In genomic region chr17:43025766-43026537, GRCh38 we compare ENCODE assay signal across 9 cellular contexts. TPM values are rescaled to one million over a fixed set of nuclear protein-coding genes. Genes with fewer than 3 reads are reported as not detected.
DNase-seq lines count a peak whose midpoint lies in the region; ATAC-seq, FAIRE-seq and TF ChIP-seq lines count a peak whose summit lies in the region.
"Had no signal": no experiment of that assay in that cellular context is flagged by ENCODE, and none has a peak within 500 bp of the region (broad histone marks: within the 10 kb centered on the region; RNA-seq: fewer than 3 reads in every experiment).

No MANE protein-coding gene starts in this region.

- no peaks in the 10 kb centered on the region for H3K9me3 Mint-ChIP-seq in activated naive CD4-positive, alpha-beta T cell treated with anti-CD3 and anti-CD28 coated beads, Interleukin-2, amount 50 U/mL, for 24 hours
- H3K9me3 Mint-ChIP-seq in astrocyte (ENCODE audit: unreplicated experiment): no peaks in the 10 kb centered on the region

- no peaks in the 10 kb centered on the region for H3K27me3 Mint-ChIP-seq in activated naive CD4-positive, alpha-beta T cell treated with anti-CD3 and anti-CD28 coated beads, Interleukin-2, amount 50 U/mL, for 24 hours
- H3K27me3 Mint-ChIP-seq in astrocyte (ENCODE audit: low read depth, unreplicated experiment): peaks cover 6% of the 10 kb centered on the region

- H3K4me3 ChIP-seq in astrocyte (ENCODE audit: insufficient read depth, low read depth, low read length) (no peak overlapping the region), mesodermal cell (ENCODE audit: extremely low read depth, insufficient read depth, low read length, poor library complexity, severe bottlenecking) (peak overlapping the region; percentile 63), urinary bladder (ENCODE audit: low read depth, low read length) (no peak overlapping the region), HepG2 (replicated peaks in 1 of 3; ENCODE audit: insufficient read depth in 1 of 3, low read depth in 2 of 3, low read length in 3 of 3) (no peak overlapping the region)

- intact Hi-C loops in left cardiac atrium (cut with DNase I): no loop called here
- intact Hi-C loops in HepG2 (cut with micrococcal nuclease; ENCODE audit: unreplicated experiment): loop anchor here (2.0 kb wide), 2 partner anchors 93 to 145 kb away; partner anchors contain the start of gene NBR1

- H3K9ac ChIP-seq in astrocyte (ENCODE audit: low read length) (no peak overlapping the region), HepG2 (ENCODE audit: insufficient read depth, low read depth, low read length) (no peak overlapping the region)

- CTCF ChIA-PET in HepG2 (lab: Yijun Ruan, JAX; ENCODE audit: low intra/inter-chr PET ratio, low total read pairs): no interaction called here

- H3K4me1 Mint-ChIP-seq in activated naive CD4-positive, alpha-beta T cell treated with anti-CD3 and anti-CD28 coated beads, Interleukin-2, amount 50 U/mL, for 24 hours: peaks cover 13% of the 10 kb centered on the region
- H3K4me1 Mint-ChIP-seq in astrocyte (ENCODE audit: low read depth, unreplicated experiment): no peaks in the 10 kb centered on the region

- TF ChIP-seq POLR2A in HepG2 (IDR thresholded peaks at IDR 0.05; ENCODE audit: insufficient read depth in 1 of 2, low read depth in 2 of 2, low read length in 2 of 2): no peak

- no TSS peak for BruUV-seq in HepG2 (replicated peaks; lab: Mats Ljungman, UMichigan)

- H3K27ac ChIP-seq in astrocyte (ENCODE audit: low read depth, low read length) (no peak overlapping the region), mesodermal cell (ENCODE audit: low read depth, low read length, severe bottlenecking) (no peak overlapping the region), urinary bladder (ENCODE audit: low read depth) (peak overlapping the region; percentile 11), HepG2 (ENCODE audit: extremely low read length, insufficient read depth, low read length) (no peak overlapping the region)

- POLR2A ChIA-PET in HepG2 (lab: Yijun Ruan, JAX): interaction anchor here (1.4 to 3.6 kb wide), 5 partner anchors 14 to 186 kb away, joined by 3 to 16 read pairs (median 5); partner anchors contain the start of genes RPL27 and TMEM106A

- no peak for TF ChIP-seq CTCF in astrocyte (IDR thresholded peaks at IDR 0.05; ENCODE audit: insufficient read depth, low read depth, low read length)
- TF ChIP-seq CTCF in HepG2 (CRISPR knock-in tag; IDR thresholded peaks at IDR 0.05): no peak

- H3K9me3 ChIP-seq in astrocyte (ENCODE audit: insufficient read depth, low read depth, low read length) (no peaks in the 10 kb centered on the region), mesodermal cell (ENCODE audit: control insufficient read depth, low read length) (no peaks in the 10 kb centered on the region), HepG2 (ENCODE audit: low read length) (no peaks in the 10 kb centered on the region)

- no peak for TF ChIP-seq RAD21 in HepG2 (CRISPR knock-in tag; IDR thresholded peaks at IDR 0.05)

- H3K4me1 ChIP-seq in astrocyte (ENCODE audit: insufficient read depth, low read length) (peaks cover 15% of the 10 kb centered on the region), mesodermal cell (ENCODE audit: control insufficient read depth, insufficient read depth, low read length, poor library complexity, severe bottlenecking) (no peaks in the 10 kb centered on the region), urinary bladder (ENCODE audit: insufficient read depth) (no peaks in the 10 kb centered on the region), HepG2 (ENCODE audit: insufficient read depth, low read length) (peaks cover 57% of the 10 kb centered on the region)

- H3K4me2 ChIP-seq in astrocyte (ENCODE audit: low read length) (peak overlapping the region; percentile 85), HepG2 (ENCODE audit: low read depth, low read length) (no peak overlapping the region)

- no peak for FAIRE-seq in astrocyte (lab: Jason Lieb, UNC)
- no peak for FAIRE-seq in HepG2 (lab: Jason Lieb, UNC)

- H3K36me3 Mint-ChIP-seq in activated naive CD4-positive, alpha-beta T cell treated with anti-CD3 and anti-CD28 coated beads, Interleukin-2, amount 50 U/mL, for 24 hours: no peaks in the 10 kb centered on the region
- no peaks in the 10 kb centered on the region for H3K36me3 Mint-ChIP-seq in astrocyte (ENCODE audit: low read depth, unreplicated experiment)

- peak overlapping the region; percentile 77 for H2AFZ ChIP-seq in astrocyte (ENCODE audit: low read depth, low read length)
- H2AFZ ChIP-seq in HepG2 (ENCODE audit: low read length): no peak overlapping the region

- 82 to 85% methylated on average over 11 to 13 of the region's 16 CpGs for WGBS in mesodermal cell (ENCODE audit: insufficient coverage in 2 of 2), 2 experiments
- 48% methylated on average over 16 of the region's 16 CpGs for WGBS in urinary bladder
- WGBS in HepG2 (ENCODE audit: low lambda C conversion rate): 70% methylated on average over 13 of the region's 16 CpGs

- peaks cover 12% of the 10 kb centered on the region for H3K79me2 ChIP-seq in astrocyte (ENCODE audit: insufficient read depth, low read length)
- H3K79me2 ChIP-seq in HepG2 (ENCODE audit: insufficient read depth, low read length): peaks cover 8% of the 10 kb centered on the region

- ATAC-seq in left cardiac atrium: no peak
- no peak for ATAC-seq in HepG2
- no peak for ATAC-seq in GM18907 (IDR thresholded peaks at IDR 0.05; ENCODE audit: unreplicated experiment)
- ATAC-seq: Right ventricle myocardium inferior had no signal

- H3K27me3 ChIP-seq in astrocyte (ENCODE audit: insufficient read depth, low read length) (no peaks in the 10 kb centered on the region), HepG2 (ENCODE audit: control insufficient read depth in 1 of 2, insufficient read depth in 2 of 2, low read length in 2 of 2) (no peaks in the 10 kb centered on the region; a peak in 1 of 5 replicates)

- H3K27ac Mint-ChIP-seq in activated naive CD4-positive, alpha-beta T cell treated with anti-CD3 and anti-CD28 coated beads, Interleukin-2, amount 50 U/mL, for 24 hours: no peak overlapping the region
- H3K27ac Mint-ChIP-seq in astrocyte (ENCODE audit: unreplicated experiment): peak overlapping the region; percentile 69

- H3K4me3 Mint-ChIP-seq in activated naive CD4-positive, alpha-beta T cell treated with anti-CD3 and anti-CD28 coated beads, Interleukin-2, amount 50 U/mL, for 24 hours: peak overlapping the region; percentile 82
- peak overlapping the region; percentile 81 for H3K4me3 Mint-ChIP-seq in astrocyte (ENCODE audit: unreplicated experiment)

- no peaks in the 10 kb centered on the region for H4K20me1 ChIP-seq in astrocyte (ENCODE audit: insufficient read depth, low read length)
- H4K20me1 ChIP-seq in HepG2 (ENCODE audit: insufficient read depth, low read length): no peaks in the 10 kb centered on the region

- in situ Hi-C loops in HepG2 (cut with HindIII; ENCODE audit: extremely low pct_ligation_motif_present, low pct_unique_long_range_greater_than_20kb): no loop called here

- TF ChIP-seq EP300 in HepG2 (IDR thresholded peaks at IDR 0.05; ENCODE audit: low read depth in 2 of 2, low read length in 2 of 2): no peak
- TF ChIP-seq EP300 in HepG2 (CRISPR knock-in tag; IDR thresholded peaks at IDR 0.05; ENCODE audit: borderline replicate concordance): no peak

- no peak for DNase-seq in activated naive CD4-positive, alpha-beta T cell treated with anti-CD3 and anti-CD28 coated beads, Interleukin-2, amount 50 U/mL, for 16 hours
- DNase-seq in astrocyte (ENCODE audit: low read depth) (no peak), left cardiac atrium (no peak), HepG2 (ENCODE audit: low spot score) (no peak)

- H3K36me3 ChIP-seq in astrocyte (ENCODE audit: insufficient read depth, low read length) (no peaks in the 10 kb centered on the region), mesodermal cell (ENCODE audit: control insufficient read depth, insufficient read depth, low read length) (no peaks in the 10 kb centered on the region), urinary bladder (ENCODE audit: insufficient read depth) (no peaks in the 10 kb centered on the region), HepG2 (replicated peaks in 1 of 2; ENCODE audit: control insufficient read depth in 1 of 2, insufficient read depth in 2 of 2, low read length in 2 of 2) (no peaks in the 10 kb centered on the region)

RNA-seq across cellular contexts. Expression of gene RND2, which starts 0.9 kb away (rescaled TPM):
- total RNA-seq in astrocyte: 1.3 and 2.3 TPM in 2 replicates
- polyA plus RNA-seq in mesodermal cell (2013, experiment 1 of 2): 9.1 TPM
- 7.2 TPM for polyA plus RNA-seq in mesodermal cell (2013, experiment 2 of 2)
- total RNA-seq in urinary bladder: 1.6 TPM
- polyA plus RNA-seq in urinary bladder: 1.5 TPM
- total RNA-seq in left cardiac atrium: 1 to 10 TPM; 1.6 to 1.8 TPM
- 0.11 TPM in 2 replicates for total RNA-seq in HepG2 (2016; rRNA removed; fragmentation: Illumina TruSeq; extraction: Trizol)
- total RNA-seq in HepG2 (2016; cell fraction: cytosol; rRNA removed; fragmentation: Illumina TruSeq; extraction: Trizol; ENCODE audit: low read depth): 0.09 and 0.20 TPM in 2 replicates
- 0.04 and 0.16 TPM in 2 replicates for total RNA-seq in HepG2 (2016; cell fraction: insoluble cytoplasmic fraction; rRNA removed; fragmentation: Illumina TruSeq; extraction: Trizol)
- 0.14 and 0.19 TPM in 2 replicates for total RNA-seq in HepG2 (2016; cell fraction: membrane; rRNA removed; fragmentation: Illumina TruSeq; extraction: Trizol)
- not detected in 2 replicates for total RNA-seq in HepG2 (2016; cell fraction: nucleus; rRNA removed; fragmentation: Illumina TruSeq; extraction: Trizol)
- polyA plus RNA-seq in HepG2 (2011; rRNA removed): 0.04 and 0.05 TPM in 2 replicates
- 0.01 and 0.06 TPM in 2 replicates for polyA plus RNA-seq in HepG2 (2011; cell fraction: cytosol; rRNA removed)
- polyA plus RNA-seq in HepG2 (2011; cell fraction: nucleus; rRNA removed): 0.05 and 0.11 TPM in 2 replicates
- not detected in 2 replicates for polyA plus RNA-seq in HepG2 (2012)
- polyA plus RNA-seq in HepG2 (2016; cell fraction: cytosol; fragmentation: Illumina TruSeq; extraction: Trizol; ENCODE audit: low read depth): 0.20 and 0.24 TPM in 2 replicates
- polyA plus RNA-seq in HepG2 (2016; cell fraction: insoluble cytoplasmic fraction; fragmentation: Illumina TruSeq; extraction: Trizol; ENCODE audit: low read depth): 0.10 and 0.17 TPM in 2 replicates
- 0.16 and 0.21 TPM in 2 replicates for polyA plus RNA-seq in HepG2 (2016; cell fraction: membrane; fragmentation: Illumina TruSeq; extraction: Trizol; ENCODE audit: low read depth)
- 0.11 TPM in 2 replicates for polyA plus RNA-seq in HepG2 (2016; cell fraction: nucleus; fragmentation: Illumina TruSeq; extraction: Trizol; ENCODE audit: insufficient read depth, low read depth)
- polyA minus RNA-seq in HepG2 (2011; rRNA and poly(A)+ RNA removed; ENCODE audit: low replicate concordance): 0.04 and 0.05 TPM in 2 replicates
- not detected in 2 replicates for polyA minus RNA-seq in HepG2 (2011; cell fraction: cytosol; rRNA and poly(A)+ RNA removed)
- not detected in 2 replicates for polyA minus RNA-seq in HepG2 (2011; cell fraction: nucleus; rRNA and poly(A)+ RNA removed)

RNA-seq across cellular contexts. Expression of gene VAT1, which starts 3.8 kb away (rescaled TPM):
- 348 and 413 TPM in 2 replicates for total RNA-seq in astrocyte
- polyA plus RNA-seq in mesodermal cell (2013, experiment 1 of 2): 282 TPM
- polyA plus RNA-seq in mesodermal cell (2013, experiment 2 of 2): 239 TPM
- total RNA-seq in urinary bladder: 40.3 TPM
- polyA plus RNA-seq in urinary bladder: 175 TPM
- total RNA-seq in left cardiac atrium: 100 to 1,000 TPM; 115 to 118 TPM
- 143 TPM in 2 replicates for total RNA-seq in HepG2 (2016; rRNA removed; fragmentation: Illumina TruSeq; extraction: Trizol)
- total RNA-seq in HepG2 (2016; cell fraction: cytosol; rRNA removed; fragmentation: Illumina TruSeq; extraction: Trizol; ENCODE audit: low read depth): 24.4 TPM in 2 replicates
- total RNA-seq in HepG2 (2016; cell fraction: insoluble cytoplasmic fraction; rRNA removed; fragmentation: Illumina TruSeq; extraction: Trizol): 138 and 149 TPM in 2 replicates
- total RNA-seq in HepG2 (2016; cell fraction: membrane; rRNA removed; fragmentation: Illumina TruSeq; extraction: Trizol): 70.2 and 74.6 TPM in 2 replicates
- total RNA-seq in HepG2 (2016; cell fraction: nucleus; rRNA removed; fragmentation: Illumina TruSeq; extraction: Trizol): 56.8 and 74.7 TPM in 2 replicates
- 197 and 205 TPM in 2 replicates for polyA plus RNA-seq in HepG2 (2011; rRNA removed)
- 221 and 226 TPM in 2 replicates for polyA plus RNA-seq in HepG2 (2011; cell fraction: cytosol; rRNA removed)
- polyA plus RNA-seq in HepG2 (2011; cell fraction: nucleus; rRNA removed): 88.7 and 112 TPM in 2 replicates
- polyA plus RNA-seq in HepG2 (2012): 197 and 317 TPM in 2 replicates
- polyA plus RNA-seq in HepG2 (2016; cell fraction: cytosol; fragmentation: Illumina TruSeq; extraction: Trizol; ENCODE audit: low read depth): 29.4 and 32.0 TPM in 2 replicates
- 166 and 198 TPM in 2 replicates for polyA plus RNA-seq in HepG2 (2016; cell fraction: insoluble cytoplasmic fraction; fragmentation: Illumina TruSeq; extraction: Trizol; ENCODE audit: low read depth)
- polyA plus RNA-seq in HepG2 (2016; cell fraction: membrane; fragmentation: Illumina TruSeq; extraction: Trizol; ENCODE audit: low read depth): 66.7 and 68.9 TPM in 2 replicates
- 103 and 122 TPM in 2 replicates for polyA plus RNA-seq in HepG2 (2016; cell fraction: nucleus; fragmentation: Illumina TruSeq; extraction: Trizol; ENCODE audit: insufficient read depth, low read depth)
- 175 and 518 TPM in 2 replicates for polyA minus RNA-seq in HepG2 (2011; rRNA and poly(A)+ RNA removed; ENCODE audit: low replicate concordance)
- 239 and 287 TPM in 2 replicates for polyA minus RNA-seq in HepG2 (2011; cell fraction: cytosol; rRNA and poly(A)+ RNA removed)
- 56.7 and 73.2 TPM in 2 replicates for polyA minus RNA-seq in HepG2 (2011; cell fraction: nucleus; rRNA and poly(A)+ RNA removed)

RNA-seq across cellular contexts. Expression of gene IFI35, which starts 19.4 kb away (rescaled TPM):
- 60.5 and 72.8 TPM in 2 replicates for total RNA-seq in astrocyte
- polyA plus RNA-seq in mesodermal cell (2013, experiment 1 of 2): 0.88 TPM
- 1.4 TPM for polyA plus RNA-seq in mesodermal cell (2013, experiment 2 of 2)
- total RNA-seq in urinary bladder: 11.4 TPM
- 34.8 TPM for polyA plus RNA-seq in urinary bladder
- total RNA-seq in left cardiac atrium: 10 to 100 TPM; 19.4 to 23.7 TPM
- 38.1 and 40.2 TPM in 2 replicates for total RNA-seq in HepG2 (2016; rRNA removed; fragmentation: Illumina TruSeq; extraction: Trizol)
- total RNA-seq in HepG2 (2016; cell fraction: cytosol; rRNA removed; fragmentation: Illumina TruSeq; extraction: Trizol; ENCODE audit: low read depth): 15.0 and 17.1 TPM in 2 replicates
- total RNA-seq in HepG2 (2016; cell fraction: insoluble cytoplasmic fraction; rRNA removed; fragmentation: Illumina TruSeq; extraction: Trizol): 40.0 and 42.7 TPM in 2 replicates
- 17.3 and 20.7 TPM in 2 replicates for total RNA-seq in HepG2 (2016; cell fraction: membrane; rRNA removed; fragmentation: Illumina TruSeq; extraction: Trizol)
- 20.1 and 24.5 TPM in 2 replicates for total RNA-seq in HepG2 (2016; cell fraction: nucleus; rRNA removed; fragmentation: Illumina TruSeq; extraction: Trizol)
- 28.9 and 33.5 TPM in 2 replicates for polyA plus RNA-seq in HepG2 (2011; rRNA removed)
- polyA plus RNA-seq in HepG2 (2011; cell fraction: cytosol; rRNA removed): 41.0 and 41.7 TPM in 2 replicates
- polyA plus RNA-seq in HepG2 (2011; cell fraction: nucleus; rRNA removed): 39.4 and 53.8 TPM in 2 replicates
- polyA plus RNA-seq in HepG2 (2012): 15.3 and 21.4 TPM in 2 replicates
- 8.4 and 11.2 TPM in 2 replicates for polyA plus RNA-seq in HepG2 (2016; cell fraction: cytosol; fragmentation: Illumina TruSeq; extraction: Trizol; ENCODE audit: low read depth)
- 41.9 and 42.2 TPM in 2 replicates for polyA plus RNA-seq in HepG2 (2016; cell fraction: insoluble cytoplasmic fraction; fragmentation: Illumina TruSeq; extraction: Trizol; ENCODE audit: low read depth)
- 15.1 and 18.7 TPM in 2 replicates for polyA plus RNA-seq in HepG2 (2016; cell fraction: membrane; fragmentation: Illumina TruSeq; extraction: Trizol; ENCODE audit: low read depth)
- polyA plus RNA-seq in HepG2 (2016; cell fraction: nucleus; fragmentation: Illumina TruSeq; extraction: Trizol; ENCODE audit: insufficient read depth, low read depth): 35.2 and 38.8 TPM in 2 replicates
- 35.6 and 37.0 TPM in 2 replicates for polyA minus RNA-seq in HepG2 (2011; rRNA and poly(A)+ RNA removed; ENCODE audit: low replicate concordance)
- polyA minus RNA-seq in HepG2 (2011; cell fraction: cytosol; rRNA and poly(A)+ RNA removed): 6.3 and 8.2 TPM in 2 replicates
- polyA minus RNA-seq in HepG2 (2011; cell fraction: nucleus; rRNA and poly(A)+ RNA removed): 12.6 and 20.0 TPM in 2 replicates

RNA-seq across cellular contexts. Expression of gene RPL27, which starts 27.7 kb away (rescaled TPM):
- 993 and 1,032 TPM in 2 replicates for total RNA-seq in astrocyte
- 2,329 TPM for polyA plus RNA-seq in mesodermal cell (2013, experiment 1 of 2)
- polyA plus RNA-seq in mesodermal cell (2013, experiment 2 of 2): 2,398 TPM
- total RNA-seq in urinary bladder: 1,142 TPM
- 3,115 TPM for polyA plus RNA-seq in urinary bladder
- 100 to 1,000 TPM; 722 to 820 TPM for total RNA-seq in left cardiac atrium
- total RNA-seq in HepG2 (2016; rRNA removed; fragmentation: Illumina TruSeq; extraction: Trizol): 1,585 and 1,854 TPM in 2 replicates
- 2,474 and 2,700 TPM in 2 replicates for total RNA-seq in HepG2 (2016; cell fraction: cytosol; rRNA removed; fragmentation: Illumina TruSeq; extraction: Trizol; ENCODE audit: low read depth)
- 1,612 and 2,027 TPM in 2 replicates for total RNA-seq in HepG2 (2016; cell fraction: insoluble cytoplasmic fraction; rRNA removed; fragmentation: Illumina TruSeq; extraction: Trizol)
- 3,431 and 3,586 TPM in 2 replicates for total RNA-seq in HepG2 (2016; cell fraction: membrane; rRNA removed; fragmentation: Illumina TruSeq; extraction: Trizol)
- total RNA-seq in HepG2 (2016; cell fraction: nucleus; rRNA removed; fragmentation: Illumina TruSeq; extraction: Trizol): 594 and 641 TPM in 2 replicates
- polyA plus RNA-seq in HepG2 (2011; rRNA removed): 5,537 and 5,840 TPM in 2 replicates
- polyA plus RNA-seq in HepG2 (2011; cell fraction: cytosol; rRNA removed): 5,862 and 7,129 TPM in 2 replicates
- 1,636 and 1,825 TPM in 2 replicates for polyA plus RNA-seq in HepG2 (2011; cell fraction: nucleus; rRNA removed)
- polyA plus RNA-seq in HepG2 (2012): 3,706 and 5,933 TPM in 2 replicates
- polyA plus RNA-seq in HepG2 (2016; cell fraction: cytosol; fragmentation: Illumina TruSeq; extraction: Trizol; ENCODE audit: low read depth): 4,996 and 5,283 TPM in 2 replicates
- 3,163 and 3,539 TPM in 2 replicates for polyA plus RNA-seq in HepG2 (2016; cell fraction: insoluble cytoplasmic fraction; fragmentation: Illumina TruSeq; extraction: Trizol; ENCODE audit: low read depth)
- 5,583 and 6,010 TPM in 2 replicates for polyA plus RNA-seq in HepG2 (2016; cell fraction: membrane; fragmentation: Illumina TruSeq; extraction: Trizol; ENCODE audit: low read depth)
- 1,621 and 1,722 TPM in 2 replicates for polyA plus RNA-seq in HepG2 (2016; cell fraction: nucleus; fragmentation: Illumina TruSeq; extraction: Trizol; ENCODE audit: insufficient read depth, low read depth)
- 2,855 and 3,130 TPM in 2 replicates for polyA minus RNA-seq in HepG2 (2011; rRNA and poly(A)+ RNA removed; ENCODE audit: low replicate concordance)
- 813 and 904 TPM in 2 replicates for polyA minus RNA-seq in HepG2 (2011; cell fraction: cytosol; rRNA and poly(A)+ RNA removed)
- polyA minus RNA-seq in HepG2 (2011; cell fraction: nucleus; rRNA and poly(A)+ RNA removed): 526 and 829 TPM in 2 replicates

RNA-seq across cellular contexts. Expression of gene RUNDC1, which starts 45.6 kb away (rescaled TPM):
- 13.2 and 13.8 TPM in 2 replicates for total RNA-seq in astrocyte
- polyA plus RNA-seq in mesodermal cell (2013, experiment 1 of 2): 9.6 TPM
- 7.7 TPM for polyA plus RNA-seq in mesodermal cell (2013, experiment 2 of 2)
- 9.9 TPM for total RNA-seq in urinary bladder
- 12.3 TPM for polyA plus RNA-seq in urinary bladder
- total RNA-seq in left cardiac atrium: 10 to 100 TPM in 1 of 2 donors, 1 to 10 TPM in 1; 9.3 to 14.5 TPM
- total RNA-seq in HepG2 (2016; rRNA removed; fragmentation: Illumina TruSeq; extraction: Trizol): 9.4 and 10.3 TPM in 2 replicates
- 0.91 and 1.2 TPM in 2 replicates for total RNA-seq in HepG2 (2016; cell fraction: cytosol; rRNA removed; fragmentation: Illumina TruSeq; extraction: Trizol; ENCODE audit: low read depth)
- total RNA-seq in HepG2 (2016; cell fraction: insoluble cytoplasmic fraction; rRNA removed; fragmentation: Illumina TruSeq; extraction: Trizol): 8.5 and 10.4 TPM in 2 replicates
- 4.6 and 5.0 TPM in 2 replicates for total RNA-seq in HepG2 (2016; cell fraction: membrane; rRNA removed; fragmentation: Illumina TruSeq; extraction: Trizol)
- total RNA-seq in HepG2 (2016; cell fraction: nucleus; rRNA removed; fragmentation: Illumina TruSeq; extraction: Trizol): 8.3 and 10.3 TPM in 2 replicates
- 11.4 and 14.0 TPM in 2 replicates for polyA plus RNA-seq in HepG2 (2011; rRNA removed)
- 5.1 and 5.2 TPM in 2 replicates for polyA plus RNA-seq in HepG2 (2011; cell fraction: cytosol; rRNA removed)
- 16.7 and 21.1 TPM in 2 replicates for polyA plus RNA-seq in HepG2 (2011; cell fraction: nucleus; rRNA removed)
- 6.6 and 10.4 TPM in 2 replicates for polyA plus RNA-seq in HepG2 (2012)
- polyA plus RNA-seq in HepG2 (2016; cell fraction: cytosol; fragmentation: Illumina TruSeq; extraction: Trizol; ENCODE audit: low read depth): 0.78 and 0.85 TPM in 2 replicates
- polyA plus RNA-seq in HepG2 (2016; cell fraction: insoluble cytoplasmic fraction; fragmentation: Illumina TruSeq; extraction: Trizol; ENCODE audit: low read depth): 7.7 and 8.6 TPM in 2 replicates
- 2.0 and 2.1 TPM in 2 replicates for polyA plus RNA-seq in HepG2 (2016; cell fraction: membrane; fragmentation: Illumina TruSeq; extraction: Trizol; ENCODE audit: low read depth)
- 11.4 and 11.5 TPM in 2 replicates for polyA plus RNA-seq in HepG2 (2016; cell fraction: nucleus; fragmentation: Illumina TruSeq; extraction: Trizol; ENCODE audit: insufficient read depth, low read depth)
- 23.4 and 27.0 TPM in 2 replicates for polyA minus RNA-seq in HepG2 (2011; rRNA and poly(A)+ RNA removed; ENCODE audit: low replicate concordance)
- polyA minus RNA-seq in HepG2 (2011; cell fraction: cytosol; rRNA and poly(A)+ RNA removed): 5.7 and 6.1 TPM in 2 replicates
- 17.3 and 20.8 TPM in 2 replicates for polyA minus RNA-seq in HepG2 (2011; cell fraction: nucleus; rRNA and poly(A)+ RNA removed)
